ENCODE assay signal across 1 cellular context in the genomic region with DNA sequence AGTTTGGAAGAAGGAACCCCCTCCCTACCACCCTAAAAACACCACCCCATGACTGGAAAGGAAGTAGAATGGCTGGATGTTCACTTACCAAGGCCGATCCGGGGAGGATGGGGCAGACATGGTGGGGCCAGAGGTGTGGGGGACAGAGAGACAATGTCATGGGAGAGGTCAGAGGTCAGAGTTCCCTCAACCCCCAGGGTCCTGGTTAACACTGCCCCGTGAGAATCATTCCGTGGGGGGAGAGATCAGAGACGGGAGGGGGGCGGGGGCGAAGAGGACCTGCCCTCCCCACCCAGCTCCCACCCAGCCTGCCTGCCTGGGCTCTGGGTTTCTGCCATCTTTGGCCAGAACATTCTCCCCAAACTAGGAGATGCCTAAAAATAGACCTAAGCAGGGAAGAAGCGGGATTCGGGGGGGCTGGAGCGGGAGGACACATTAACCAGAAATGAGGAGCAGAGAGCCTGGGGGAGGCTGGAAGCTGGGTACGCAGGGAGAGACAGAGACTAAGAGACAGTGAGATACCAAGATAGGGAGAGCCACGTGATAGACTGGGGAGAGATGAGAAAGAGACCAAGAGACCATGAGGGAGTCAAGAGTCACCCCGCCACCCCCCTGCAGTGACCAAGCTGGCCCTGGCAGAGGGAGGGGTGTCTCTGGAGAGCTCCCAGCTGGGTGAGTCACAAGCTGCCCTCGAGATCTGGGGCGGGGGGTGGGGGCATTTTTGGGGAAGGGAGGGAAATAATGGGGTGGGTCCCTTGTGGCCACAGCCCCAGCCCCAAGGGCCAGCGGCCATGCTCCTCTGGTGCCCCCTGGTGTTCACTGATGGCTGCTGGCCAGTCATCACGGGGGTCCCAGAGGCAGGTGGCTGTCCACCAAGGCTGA.
TF ChIP-seq lines count a peak whose summit lies in the region.

No MANE protein-coding gene starts in this region.

TF ChIP-seq in IMR-90, 13 proteins besides CTCF, POLR2A, EP300 and RAD21:
- TF ChIP-seq, protein P1, sequence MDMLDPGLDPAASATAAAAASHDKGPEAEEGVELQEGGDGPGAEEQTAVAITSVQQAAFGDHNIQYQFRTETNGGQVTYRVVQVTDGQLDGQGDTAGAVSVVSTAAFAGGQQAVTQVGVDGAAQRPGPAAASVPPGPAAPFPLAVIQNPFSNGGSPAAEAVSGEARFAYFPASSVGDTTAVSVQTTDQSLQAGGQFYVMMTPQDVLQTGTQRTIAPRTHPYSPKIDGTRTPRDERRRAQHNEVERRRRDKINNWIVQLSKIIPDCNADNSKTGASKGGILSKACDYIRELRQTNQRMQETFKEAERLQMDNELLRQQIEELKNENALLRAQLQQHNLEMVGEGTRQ (IDR thresholded peaks at IDR 0.05; ENCODE audit: low read depth, low read length) = peak; percentile 83
- TF ChIP-seq MAZ (IDR thresholded peaks at IDR 0.05; ENCODE audit: borderline replicate concordance, low read depth, low read length) = peak; percentile 80; the same call in 1 of the 2 replicates
- peak; percentile 38; the same call in 1 of the 2 replicates for TF ChIP-seq FOS (IDR thresholded peaks at IDR 0.05; ENCODE audit: low read depth, low read length)
- peak; percentile 16; the same call in 1 of the 2 replicates for TF ChIP-seq MXI1 (IDR thresholded peaks at IDR 0.05; ENCODE audit: borderline replicate concordance, low read depth, low read length)
- no peak for TF ChIP-seq NFE2L2 (IDR thresholded peaks at IDR 0.05; ENCODE audit: low read depth, low read length)
- peak; percentile 86 for TF ChIP-seq SMC3 (IDR thresholded peaks at IDR 0.05; ENCODE audit: low read depth, low read length)
- TF ChIP-seq, protein P2, sequence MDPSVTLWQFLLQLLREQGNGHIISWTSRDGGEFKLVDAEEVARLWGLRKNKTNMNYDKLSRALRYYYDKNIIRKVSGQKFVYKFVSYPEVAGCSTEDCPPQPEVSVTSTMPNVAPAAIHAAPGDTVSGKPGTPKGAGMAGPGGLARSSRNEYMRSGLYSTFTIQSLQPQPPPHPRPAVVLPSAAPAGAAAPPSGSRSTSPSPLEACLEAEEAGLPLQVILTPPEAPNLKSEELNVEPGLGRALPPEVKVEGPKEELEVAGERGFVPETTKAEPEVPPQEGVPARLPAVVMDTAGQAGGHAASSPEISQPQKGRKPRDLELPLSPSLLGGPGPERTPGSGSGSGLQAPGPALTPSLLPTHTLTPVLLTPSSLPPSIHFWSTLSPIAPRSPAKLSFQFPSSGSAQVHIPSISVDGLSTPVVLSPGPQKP (IDR thresholded peaks at IDR 0.05; ENCODE audit: borderline replicate concordance, low read depth, low read length) = no peak
